ENCODE assay signal across 5 cellular contexts in genomic region chr5:42526179-42526578, GRCh38.
"Had no signal": no experiment of that assay in that cellular context is flagged by ENCODE, and none has a peak within 500 bp of the region (broad histone marks: within the 10 kb centered on the region; RNA-seq: fewer than 3 reads in every experiment).

No MANE protein-coding gene starts in this region.

- DNase-seq: IMR-90, KBM-7 had no signal

- H3K27ac ChIP-seq: HL-60 had no signal

- H3K4me3 ChIP-seq: K562 had no signal

- ATAC-seq: HepG2, K562 had no signal
